19 cellular contexts compared by ENCODE assay signal in genomic region chr21:20010691-20011200, GRCh38.
A peak's percentile ranks its signal among the peaks of the same experiment; 100 is the strongest.
DNase-seq lines count a peak whose midpoint lies in the region; ATAC-seq and TF ChIP-seq lines count a peak whose summit lies in the region.
"Had no signal": no experiment of that assay in that cellular context is flagged by ENCODE, and none has a peak within 500 bp of the region (broad histone marks: within the 10 kb centered on the region; RNA-seq: fewer than 3 reads in every experiment).

No MANE protein-coding gene starts in this region.

- ATAC-seq in Right ventricle myocardium inferior (peak; percentile 77), left ventricle myocardium superior (peak; percentile 79), HG03139 (IDR thresholded peaks at IDR 0.05; ENCODE audit: unreplicated experiment) (no peak)
- ATAC-seq: CD8-positive, alpha-beta T cell had no signal

- WGBS in thyroid gland, 2 donors: 65 to 70% methylated on average over 4 of the region's 4 CpGs

- no peaks in the 10 kb centered on the region for H3K9me3 ChIP-seq in MG63
- H3K9me3 ChIP-seq in thyroid gland: no peaks in the 10 kb centered on the region
- H3K9me3 ChIP-seq: BLaER1, Caco-2, HAP-1 had no signal

- no peak overlapping the region for H3K4me3 ChIP-seq in MG63
- H3K4me3 ChIP-seq in thyroid gland (replicated peaks in 1 of 3): no peak overlapping the region
- H3K4me3 ChIP-seq: BLaER1, HAP-1 had no signal

- no peaks in the 10 kb centered on the region for H3K27me3 ChIP-seq in MG63
- H3K27me3 ChIP-seq in thyroid gland: no peaks in the 10 kb centered on the region
- H3K27me3 ChIP-seq: BLaER1 had no signal

- no peak for TF ChIP-seq POLR2A in thyroid gland (IDR thresholded peaks at IDR 0.05)

- H3K27ac ChIP-seq in thyroid gland: no peak overlapping the region
- H3K27ac ChIP-seq: 22Rv1, BLaER1, C4-2B had no signal

- H3K36me3 ChIP-seq in MG63 (no peaks in the 10 kb centered on the region), thyroid gland (no peaks in the 10 kb centered on the region)
- H3K36me3 ChIP-seq: BLaER1, HAP-1 had no signal

- no peak for TF ChIP-seq CTCF in thyroid gland (IDR thresholded peaks at IDR 0.05)

- intact Hi-C loops in Right ventricle myocardium inferior (cut with DNase I): no loop called here
- intact Hi-C loops in cardiac septum (cut with DNase I): no loop called here
- intact Hi-C loops in left ventricle myocardium superior (cut with micrococcal nuclease): no loop called here
- intact Hi-C loops in thyroid gland (cut with DNase I): no loop called here

- DNase-seq in Right ventricle myocardium inferior (ENCODE audit: missing footprints) (no peak), cardiac septum (ENCODE audit: low spot score) (no peak), MG63 (peak; percentile 28), left ventricle myocardium superior (no peak), thyroid gland (peak; percentile 14 to 25), NCI-H2029 treated with DMSO at 0.1 percent for 48 hours (lab: John Stamatoyannopoulos, UW) (no peak)
- DNase-seq in activated CD4-positive, alpha-beta T cell treated with anti-CD3 and anti-CD28 coated beads, Interleukin-2, amount 50 U/mL, for 48 hours: no peak
- DNase-seq: Caco-2; CD4-positive, CD25-positive, alpha-beta regulatory T cell; CD8-positive, alpha-beta T cell; DMS153; DND-41; GOT3; HFFc6 had no signal

- no peaks in the 10 kb centered on the region for H3K4me1 ChIP-seq in thyroid gland
- H3K4me1 ChIP-seq: BLaER1, Caco-2 had no signal

Comparison
In these comparisons a context has a peak if more than half of its experiments do, and no peak if none do; other contexts are left out.
1. DNase-seq: peak in MG63 (single experiment) and thyroid gland (2 of 2); none in Right ventricle myocardium inferior (single experiment), cardiac septum (single experiment), left ventricle myocardium superior (single experiment), activated CD4-positive, alpha-beta T cell treated with anti-CD3 and anti-CD28 coated beads, Interleukin-2, amount 50 U/mL, for 48 hours (0 of 2) and NCI-H2029 treated with DMSO at 0.1 percent for 48 hours (single experiment).